Comparison of ENCODE assay signal across 1 cellular context in the genomic region with DNA sequence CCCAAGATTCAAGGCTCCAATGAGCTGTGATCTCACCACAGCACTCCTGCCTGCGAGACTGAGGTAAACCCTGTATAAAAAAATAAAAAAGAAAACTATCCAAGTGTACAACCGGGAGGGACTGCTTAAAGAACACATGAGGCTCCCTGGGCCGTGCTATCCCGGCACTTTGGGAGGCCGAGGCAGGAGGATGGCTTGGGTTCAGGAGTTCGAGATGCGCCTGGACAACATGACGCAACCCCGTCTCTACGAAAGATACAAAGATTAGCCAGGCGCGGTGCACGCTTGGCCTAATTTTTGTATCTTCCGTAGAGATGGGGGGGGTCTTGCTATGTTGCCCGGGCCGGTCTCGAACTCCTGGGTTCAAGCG.
TF ChIP-seq lines count a peak whose summit lies in the region.
"Not testable (repeated sequence)": the region's sequence is repeated elsewhere in the genome, so short reads cannot be mapped to it uniquely, and the experiment has no call there.

No MANE protein-coding gene starts in this region.

TF ChIP-seq in K562, 482 proteins besides CTCF, POLR2A, EP300 and RAD21 (continued from another document):
- TF ChIP-seq, protein P1, sequence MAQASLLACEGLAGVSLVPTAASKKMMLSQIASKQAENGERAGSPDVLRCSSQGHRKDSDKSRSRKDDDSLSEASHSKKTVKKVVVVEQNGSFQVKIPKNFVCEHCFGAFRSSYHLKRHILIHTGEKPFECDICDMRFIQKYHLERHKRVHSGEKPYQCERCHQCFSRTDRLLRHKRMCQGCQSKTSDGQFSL (CRISPR knock-in tag; IDR thresholded peaks at IDR 0.05) = peak; percentile 83; the same call in 1 of the 2 replicates
- TF ChIP-seq, protein P1 (tag; IDR thresholded peaks at IDR 0.05) = not testable (repeated sequence)
- TF ChIP-seq, protein P2, sequence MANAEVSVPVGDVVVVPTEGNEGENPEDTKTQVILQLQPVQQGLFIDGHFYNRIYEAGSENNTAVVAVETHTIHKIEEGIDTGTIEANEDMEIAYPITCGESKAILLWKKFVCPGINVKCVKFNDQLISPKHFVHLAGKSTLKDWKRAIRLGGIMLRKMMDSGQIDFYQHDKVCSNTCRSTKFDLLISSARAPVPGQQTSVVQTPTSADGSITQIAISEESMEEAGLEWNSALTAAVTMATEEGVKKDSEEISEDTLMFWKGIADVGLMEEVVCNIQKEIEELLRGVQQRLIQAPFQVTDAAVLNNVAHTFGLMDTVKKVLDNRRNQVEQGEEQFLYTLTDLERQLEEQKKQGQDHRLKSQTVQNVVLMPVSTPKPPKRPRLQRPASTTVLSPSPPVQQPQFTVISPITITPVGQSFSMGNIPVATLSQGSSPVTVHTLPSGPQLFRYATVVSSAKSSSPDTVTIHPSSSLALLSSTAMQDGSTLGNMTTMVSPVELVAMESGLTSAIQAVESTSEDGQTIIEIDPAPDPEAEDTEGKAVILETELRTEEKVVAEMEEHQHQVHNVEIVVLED (CRISPR knock-in tag; IDR thresholded peaks at IDR 0.05) = 0 out of 2 replicates have a peak, but pooled peaks have one; percentile 18
- TF ChIP-seq CEBPG (CRISPR knock-in tag; IDR thresholded peaks at IDR 0.05) = peak; percentile 79
- TF ChIP-seq CEBPG (tag; conservative IDR thresholded peaks at IDR 0.05 in 1 of 2, IDR thresholded peaks at IDR 0.05 in 1 of 2) = peak; percentile 64 to 70
- TF ChIP-seq, protein P3, sequence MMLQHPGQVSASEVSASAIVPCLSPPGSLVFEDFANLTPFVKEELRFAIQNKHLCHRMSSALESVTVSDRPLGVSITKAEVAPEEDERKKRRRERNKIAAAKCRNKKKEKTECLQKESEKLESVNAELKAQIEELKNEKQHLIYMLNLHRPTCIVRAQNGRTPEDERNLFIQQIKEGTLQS (IDR thresholded peaks at IDR 0.05) = peak; percentile 71
- TF ChIP-seq, protein P3 (CRISPR knock-in tag; conservative IDR thresholded peaks at IDR 0.05) = not testable (repeated sequence)
- peak; percentile 54; the same call in 1 of the 2 replicates for TF ChIP-seq ZSCAN32 (CRISPR knock-in tag; IDR thresholded peaks at IDR 0.05)
- peak; percentile 31; the same call in 1 of the 2 replicates for TF ChIP-seq POLR2H (tag; IDR thresholded peaks at IDR 0.05; ENCODE audit: low read depth)
- peak; percentile 33; the same call in 1 of the 2 replicates for TF ChIP-seq MIER1 (IDR thresholded peaks at IDR 0.05; ENCODE audit: low read depth)
- TF ChIP-seq ERF (CRISPR knock-in tag; IDR thresholded peaks at IDR 0.05) = 0 out of 2 replicates have a peak, but pooled peaks have one; percentile 35
- TF ChIP-seq, protein P4, sequence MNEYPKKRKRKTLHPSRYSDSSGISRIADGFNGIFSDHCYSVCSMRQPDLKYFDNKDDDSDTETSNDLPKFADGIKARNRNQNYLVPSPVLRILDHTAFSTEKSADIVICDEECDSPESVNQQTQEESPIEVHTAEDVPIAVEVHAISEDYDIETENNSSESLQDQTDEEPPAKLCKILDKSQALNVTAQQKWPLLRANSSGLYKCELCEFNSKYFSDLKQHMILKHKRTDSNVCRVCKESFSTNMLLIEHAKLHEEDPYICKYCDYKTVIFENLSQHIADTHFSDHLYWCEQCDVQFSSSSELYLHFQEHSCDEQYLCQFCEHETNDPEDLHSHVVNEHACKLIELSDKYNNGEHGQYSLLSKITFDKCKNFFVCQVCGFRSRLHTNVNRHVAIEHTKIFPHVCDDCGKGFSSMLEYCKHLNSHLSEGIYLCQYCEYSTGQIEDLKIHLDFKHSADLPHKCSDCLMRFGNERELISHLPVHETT (CRISPR knock-in tag; conservative IDR thresholded peaks at IDR 0.05 in 1 of 2, IDR thresholded peaks at IDR 0.05 in 1 of 2) = peak in 1 of 2 experiments; percentile 43; a peak in 1 of 4 replicates
- TF ChIP-seq CEBPB (tag; IDR thresholded peaks at IDR 0.05) = peak; percentile 93
- TF ChIP-seq GTF2E2 (tag; IDR thresholded peaks at IDR 0.05) = 0 out of 2 replicates have a peak, but pooled peaks have one; percentile 37
- 0 out of 2 replicates have a peak, but pooled peaks have one; percentile 20 for TF ChIP-seq CXXC5 (CRISPR knock-in tag; IDR thresholded peaks at IDR 0.05)
- peak; percentile 41; the same call in 1 of the 2 replicates for TF ChIP-seq ZFX (CRISPR knock-in tag; IDR thresholded peaks at IDR 0.05)
TF ChIP-seq in K562: peak in this region for 16; not testable (repeated sequence) for 466.
